ENCODE assay signal across 28 cellular contexts in genomic region chr1:193042766-193043691, GRCh38. TPM values are rescaled to one million over a fixed set of nuclear protein-coding genes. Genes with fewer than 3 reads are reported as not detected.
DNase-seq lines count a peak whose midpoint lies in the region; ATAC-seq, FAIRE-seq and TF ChIP-seq lines count a peak whose summit lies in the region.
"Had no signal": no experiment of that assay in that cellular context is flagged by ENCODE, and none has a peak within 500 bp of the region (broad histone marks: within the 10 kb centered on the region; RNA-seq: fewer than 3 reads in every experiment).

No MANE protein-coding gene starts in this region.

- no peak overlapping the region for H3K4me3 Mint-ChIP-seq in activated naive CD4-positive, alpha-beta T cell treated with anti-CD3 and anti-CD28 coated beads, Interleukin-2, amount 50 U/mL, for 24 hours
- H3K4me3 Mint-ChIP-seq: nephron progenitor cell had no signal

- H2AFZ ChIP-seq in H1 (ENCODE audit: low read length), result no peak overlapping the region

- no peak for FAIRE-seq in H1 (lab: Jason Lieb, UNC)
- peak; percentile 19 for FAIRE-seq in small intestine (lab: Jason Lieb, UNC)
- FAIRE-seq: colon, HepG2, islet of Langerhans had no signal

- ATAC-seq in activated CD4-positive, CD25-positive, alpha-beta regulatory T cell treated with anti-CD3 and anti-CD28 coated beads, Interleukin-2, amount 50 U/mL, for 24 hours, result no peak
- no peak for ATAC-seq in GM18520 (IDR thresholded peaks at IDR 0.05; ENCODE audit: unreplicated experiment)
- ATAC-seq: HepG2 had no signal

- H3K36me3 Mint-ChIP-seq in activated naive CD4-positive, alpha-beta T cell treated with anti-CD3 and anti-CD28 coated beads, Interleukin-2, amount 50 U/mL, for 24 hours, result peaks cover 15% of the 10 kb centered on the region

- POLR2A ChIA-PET in HEK293 (lab: Yijun Ruan, JAX), result interaction anchor here (0.6 kb wide), 1 partner anchor 517 kb away, joined by 3 read pairs; no protein-coding TSS in a partner anchor
- POLR2A ChIA-PET in H1 (lab: Charles Lee; ENCODE audit: partially characterized antibody), result interaction anchor here (0.9 kb wide), 1 partner anchor 15 kb away, joined by 3 read pairs; no protein-coding TSS in a partner anchor

- no peak overlapping the region for H3K56ac ChIP-seq in H1 (replicated peaks; ENCODE audit: insufficient read length, low read depth, low read length)

- no peaks in the 10 kb centered on the region; the same call in 1 of the 2 replicates for H3K23me2 ChIP-seq in H1 (ENCODE audit: low read depth, low read length)

- H3K27ac Mint-ChIP-seq in activated naive CD4-positive, alpha-beta T cell treated with anti-CD3 and anti-CD28 coated beads, Interleukin-2, amount 50 U/mL, for 24 hours, result peak overlapping the region; percentile 47
- H3K27ac Mint-ChIP-seq: nephron progenitor cell had no signal

- H2BK5ac ChIP-seq in H1 (ENCODE audit: low read depth, low read length), result no peak overlapping the region

- H3K9me3 ChIP-seq in HEK293 (ENCODE audit: control insufficient read depth, insufficient read depth, low read depth, low read length) (no peaks in the 10 kb centered on the region), H1 (ENCODE audit: insufficient read depth in 2 of 2, low read depth in 1 of 2, low read length in 1 of 2) (no peaks in the 10 kb centered on the region), small intestine (ENCODE audit: control insufficient read depth, low read depth) (no peaks in the 10 kb centered on the region)
- H3K9me3 ChIP-seq: HAP-1, MG63, Peyer's patch, SK-N-SH had no signal

- no peak overlapping the region for H4K5ac ChIP-seq in H1 (ENCODE audit: insufficient read length, low read depth, low read length)

- TF ChIP-seq CTCF in HEK293 (tag by site-specific recombination; IDR thresholded peaks at IDR 0.05) (no peak), H1 (IDR thresholded peaks at IDR 0.05; ENCODE audit: control extremely low read depth in 1 of 3, insufficient read depth in 1 of 3, low read depth in 1 of 3, low read length in 3 of 3) (no peak)

- H4K91ac ChIP-seq in H1 (replicated peaks; ENCODE audit: insufficient read length, low read length), result no peak overlapping the region

- no peak overlapping the region for H2BK120ac ChIP-seq in H1 (replicated peaks; ENCODE audit: low read depth, low read length)

- H3K27ac ChIP-seq in HEK293 (ENCODE audit: extremely low read depth, low read depth, low read length) (no peak overlapping the region), H1 (ENCODE audit: low read depth, low read length) (0 out of 2 replicates have a peak overlapping the region, but pooled peaks have one; percentile 9), small intestine (ENCODE audit: low read depth in 1 of 2, low read length in 1 of 2) (no peak overlapping the region)
- H3K27ac ChIP-seq: BLaER1 had no signal

- no peak overlapping the region for H2BK12ac ChIP-seq in H1 (ENCODE audit: low read depth, low read length)

- H3K4me2 ChIP-seq in H1 (ENCODE audit: insufficient read depth in 1 of 2, low read depth in 2 of 2, low read length in 2 of 2), result no peak overlapping the region
- H3K4me2 ChIP-seq: BLaER1, SK-N-SH had no signal

- H3K4me1 ChIP-seq in HEK293 (ENCODE audit: control insufficient read depth, insufficient read depth, low read length) (no peaks in the 10 kb centered on the region), H1 (replicated peaks in 1 of 4; ENCODE audit: control insufficient read depth in 3 of 4, insufficient read depth in 4 of 4, low read length in 3 of 4) (no peaks in the 10 kb centered on the region; a peak in 1 of 7 replicates), small intestine (ENCODE audit: control insufficient read depth in 2 of 2, insufficient read depth in 1 of 2, low read depth in 1 of 2, low read length in 1 of 2) (no peaks in the 10 kb centered on the region)
- H3K4me1 ChIP-seq: BLaER1 had no signal

- DNase-seq in activated naive CD4-positive, alpha-beta T cell treated with Interleukin-2 at 50 U/mL for 16 hours, result no peak
- DNase-seq in H1 (ENCODE audit: low read depth in 1 of 2, low spot score in 2 of 2) (no peak), small intestine (peak; percentile 71), D341Med (ENCODE audit: low spot score) (no peak)
- DNase-seq: activated CD4-positive, alpha-beta T cell treated with anti-CD3 and anti-CD28 coated beads, Interleukin-2, amount 50 U/mL, for 4 hours; activated naive CD4-positive, alpha-beta T cell treated with anti-CD3 and anti-CD28 coated beads, Interleukin-2, amount 50 U/mL, for 16 hours; activated T-cell treated with anti-CD3 and anti-CD28 coated beads, Interleukin-2, amount 50 U/mL, for 1 hour; DMS153; GDM1; mesenchymal stem cell; MG63; NCI-H1436; NCI-H2171 treated with DMSO at 0.1 percent for 48 hours; NCI-H748 treated with DMSO at 0.1 percent for 48 hours; nephron progenitor cell; Peyer's patch; posterior cingulate gyrus; SK-N-SH; stimulated activated CD4-positive, alpha-beta T cell treated with anti-CD3 and anti-CD28 coated beads, Interleukin-2, amount 100 ng/mL, for 48 hours had no signal

- H3K4ac ChIP-seq in H1 (replicated peaks; ENCODE audit: insufficient read length, low read depth, low read length), result no peak overlapping the region

- CTCF ChIA-PET in HEK293 (lab: Yijun Ruan, JAX), result no interaction called here
- CTCF ChIA-PET in H1 (lab: Charles Lee; ENCODE audit: partially characterized antibody), result interaction anchor here (0.9 kb wide), 1 partner anchor 10 kb away, joined by 3 read pairs; no protein-coding TSS in a partner anchor

- no peak overlapping the region for H2BK20ac ChIP-seq in H1 (ENCODE audit: low read length)

- H3K9me3 Mint-ChIP-seq in activated naive CD4-positive, alpha-beta T cell treated with anti-CD3 and anti-CD28 coated beads, Interleukin-2, amount 50 U/mL, for 24 hours, result no peaks in the 10 kb centered on the region
- H3K9me3 Mint-ChIP-seq: nephron progenitor cell had no signal

- no peak overlapping the region for H2AK5ac ChIP-seq in H1 (ENCODE audit: low read depth, low read length)

- TF ChIP-seq POLR2A in H1 (IDR thresholded peaks at IDR 0.05; ENCODE audit: control extremely low read depth in 1 of 2, low read depth in 2 of 2, low read length in 2 of 2), result no peak

- no peaks in the 10 kb centered on the region for H4K20me1 ChIP-seq in H1 (replicated peaks in 1 of 2; ENCODE audit: control insufficient read depth in 1 of 2, insufficient read depth in 2 of 2, low read length in 2 of 2)

- TF ChIP-seq EP300 in H1 (IDR thresholded peaks at IDR 0.05; ENCODE audit: borderline replicate concordance in 1 of 2, low read depth in 2 of 2, low read length in 2 of 2), result no peak

- no peak overlapping the region for H3K14ac ChIP-seq in H1 (ENCODE audit: insufficient read length)

- no peak overlapping the region for H3K4me3 ChIP-seq in HEK293 (ENCODE audit: low read depth, low read length)
- no peak overlapping the region for H3K4me3 ChIP-seq in H1 (ENCODE audit: extremely low read depth in 1 of 4, insufficient read depth in 2 of 4, low read depth in 3 of 4, low read length in 4 of 4)
- no peak overlapping the region for H3K4me3 ChIP-seq in small intestine (ENCODE audit: low read depth in 1 of 2, low read length in 2 of 2)
- H3K4me3 ChIP-seq: BLaER1, HAP-1, MG63, Peyer's patch had no signal

- no peak overlapping the region for H3K9ac ChIP-seq in H1 (replicated peaks in 1 of 4; ENCODE audit: extremely low read depth in 1 of 4, low read depth in 3 of 4, low read length in 3 of 4)
- H3K9ac ChIP-seq: BLaER1, SK-N-SH had no signal

- H3K79me2 ChIP-seq in H1 (ENCODE audit: control insufficient read depth in 1 of 2, insufficient read depth in 2 of 2, low read length in 2 of 2), result peaks cover 0 to 9% of the 10 kb centered on the region in 2 experiments; a peak in 2 of 4 replicates

- 87% methylated on average over 1 of the region's 1 CpG; no CpG with 5 or more reads in 1 of the 2 experiments for WGBS in H1 (ENCODE audit: extremely low coverage in 1 of 2, insufficient coverage in 1 of 2, insufficient read length in 1 of 2, insufficient replicate concordance in 2 of 2, low coverage in 1 of 2, low lambda C conversion rate in 2 of 2, missing lambda C conversion rate in 1 of 2), 2 experiments
- 71 to 100% (median 89%) methylated on average over 1 of the region's 1 CpG for WGBS in small intestine, 3 donors

- H3K27me3 Mint-ChIP-seq in activated naive CD4-positive, alpha-beta T cell treated with anti-CD3 and anti-CD28 coated beads, Interleukin-2, amount 50 U/mL, for 24 hours, result no peaks in the 10 kb centered on the region

- H3K4me1 Mint-ChIP-seq in activated naive CD4-positive, alpha-beta T cell treated with anti-CD3 and anti-CD28 coated beads, Interleukin-2, amount 50 U/mL, for 24 hours, result peaks cover 31% of the 10 kb centered on the region
- H3K4me1 Mint-ChIP-seq: nephron progenitor cell had no signal

- no peak for TF ChIP-seq RAD21 in H1 (IDR thresholded peaks at IDR 0.05 in 1 of 2, conservative IDR thresholded peaks at IDR 0.05 in 1 of 2; ENCODE audit: low read depth in 2 of 2, low read length in 2 of 2)

- H3K18ac ChIP-seq in H1 (ENCODE audit: extremely low read depth, low read length), result no peak overlapping the region

- H3K27me3 ChIP-seq in H1 (replicated peaks in 1 of 4; ENCODE audit: control insufficient read depth in 3 of 4, extremely low read depth in 1 of 4, insufficient read depth in 3 of 4, low read length in 3 of 4) (no peaks in the 10 kb centered on the region), small intestine (ENCODE audit: control insufficient read depth in 2 of 2, insufficient read depth in 2 of 2, low read length in 2 of 2) (no peaks in the 10 kb centered on the region)
- H3K27me3 ChIP-seq: BLaER1, MG63, Peyer's patch had no signal

- H4K8ac ChIP-seq in H1 (ENCODE audit: extremely low read depth, insufficient read depth, low read length), result no peak overlapping the region

- peaks cover 11 to 60% of the 10 kb centered on the region in 2 experiments; a peak in 2 of 3 replicates for H3K36me3 ChIP-seq in HEK293 (ENCODE audit: control insufficient read depth in 2 of 2, insufficient read depth in 1 of 2, low read length in 2 of 2)
- peaks cover 0 to 18% (median 5%) of the 10 kb centered on the region in 4 experiments; a peak in 4 of 8 replicates for H3K36me3 ChIP-seq in H1 (ENCODE audit: control insufficient read depth in 2 of 4, insufficient read depth in 4 of 4, low read length in 3 of 4)
- H3K36me3 ChIP-seq in small intestine (ENCODE audit: control insufficient read depth in 2 of 2, insufficient read depth in 2 of 2, low read length in 2 of 2), result no peaks in the 10 kb centered on the region

- no peak overlapping the region for H3K23ac ChIP-seq in H1 (ENCODE audit: insufficient read length)

- no peaks in the 10 kb centered on the region for H3K79me1 ChIP-seq in H1 (ENCODE audit: low read depth, low read length)

- H2BK15ac ChIP-seq in H1 (ENCODE audit: low read length), result no peak overlapping the region

RNA-seq across cellular contexts. Expression of gene UCHL5, which starts 16.1 kb away (rescaled TPM):
- total RNA-seq in H1 (2021; fragmentation: NEBNext Ultra II Directional; extraction: Animal tissue kit (Norgen Biotek cat#: 25700)), result 34.4 and 40.0 TPM in 2 replicates
- polyA plus RNA-seq in H1 (2011; rRNA removed) (6.2 and 12.0 TPM in 2 replicates), small intestine (10 to 100 TPM; 22.6 to 24.3 (median 24.2) TPM)
- 20.9 TPM for polyA plus RNA-seq in H1 (2011; cell fraction: cytosol; rRNA removed)
- 8.6 TPM for polyA plus RNA-seq in H1 (2011; cell fraction: nucleus; rRNA removed)
- 22.9 to 36.8 TPM (median 24.6 TPM) in 4 replicates for polyA plus RNA-seq in H1 (2012, experiment 1 of 2)
- 5.2 TPM for polyA plus RNA-seq in H1 (2012, experiment 2 of 2)
- polyA plus RNA-seq in H1 (2013, experiment 1 of 2), result 34.0 TPM
- polyA plus RNA-seq in H1 (2013, experiment 2 of 2), result 32.8 TPM
- 16.0 and 16.3 TPM in 2 replicates for polyA minus RNA-seq in H1 (2011; rRNA and poly(A)+ RNA removed)
- 18.9 TPM for polyA minus RNA-seq in H1 (2011; cell fraction: cytosol; rRNA and poly(A)+ RNA removed)
- polyA minus RNA-seq in H1 (2011; cell fraction: nucleus; rRNA and poly(A)+ RNA removed), result 38.1 TPM

RNA-seq across cellular contexts. Expression of gene RO60, which starts 16.4 kb away (rescaled TPM):
- total RNA-seq in H1 (2021; fragmentation: NEBNext Ultra II Directional; extraction: Animal tissue kit (Norgen Biotek cat#: 25700)), result 88.0 and 103 TPM in 2 replicates
- 11.8 and 13.6 TPM in 2 replicates for polyA plus RNA-seq in H1 (2011; rRNA removed)
- polyA plus RNA-seq in H1 (2011; cell fraction: cytosol; rRNA removed), result 11.4 TPM
- 29.8 TPM for polyA plus RNA-seq in H1 (2011; cell fraction: nucleus; rRNA removed)
- 14.7 to 21.1 TPM (median 18.3 TPM) in 4 replicates for polyA plus RNA-seq in H1 (2012, experiment 1 of 2)
- 1.2 TPM for polyA plus RNA-seq in H1 (2012, experiment 2 of 2)
- polyA plus RNA-seq in H1 (2013, experiment 1 of 2), result 42.7 TPM
- 36.0 TPM for polyA plus RNA-seq in H1 (2013, experiment 2 of 2)
- polyA minus RNA-seq in H1 (2011; rRNA and poly(A)+ RNA removed), result 141 and 173 TPM in 2 replicates
- polyA minus RNA-seq in H1 (2011; cell fraction: cytosol; rRNA and poly(A)+ RNA removed), result 67.7 TPM
- 188 TPM for polyA minus RNA-seq in H1 (2011; cell fraction: nucleus; rRNA and poly(A)+ RNA removed)
- polyA plus RNA-seq in small intestine, result 1 to 10 TPM; 4.0 to 7.3 (median 7.2) TPM
